In genomic region chr10:93552780-93553179, GRCh38 we compare ENCODE assay signal across 34 cellular contexts. TPM values are rescaled to one million over a fixed set of nuclear protein-coding genes. Genes with fewer than 3 reads are reported as not detected.
"Had no signal": no experiment of that assay in that cellular context is flagged by ENCODE, and none has a peak within 500 bp of the region (broad histone marks: within the 10 kb centered on the region; RNA-seq: fewer than 3 reads in every experiment).

No MANE protein-coding gene starts in this region.

- H3K4me3 ChIP-seq: adrenal gland, coronary artery, dorsolateral prefrontal cortex, esophagus muscularis mucosa, gastrocnemius medialis, heart left ventricle had no signal

- H3K9me3 ChIP-seq: adrenal gland, esophagus muscularis mucosa, gastrocnemius medialis, heart left ventricle had no signal

- FAIRE-seq: bronchial epithelial cell had no signal

- H3K36me3 ChIP-seq: adrenal gland, esophagus muscularis mucosa, gastrocnemius medialis, heart left ventricle had no signal

- H3K27me3 ChIP-seq: adrenal gland, dorsolateral prefrontal cortex, esophagus muscularis mucosa, gastrocnemius medialis, heart left ventricle had no signal

- H3K27ac ChIP-seq: adrenal gland, coronary artery, dorsolateral prefrontal cortex, esophagus muscularis mucosa, foreskin keratinocyte, gastrocnemius medialis, heart left ventricle had no signal

- H3K4me1 ChIP-seq: adrenal gland, esophagus muscularis mucosa, foreskin keratinocyte, gastrocnemius medialis had no signal

- ATAC-seq: activated CD4-positive, alpha-beta T cell treated with anti-CD3 and anti-CD28 coated beads for 36 hours; activated CD8-positive, alpha-beta memory T cell treated with anti-CD3 and anti-CD28 coated beads, Interleukin-2, amount 10 ng/mL, durations not matched to agents 7 days and 5 days; activated CD8-positive, alpha-beta T cell treated with anti-CD3 and anti-CD28 coated beads, Interleukin-2, amount 10 ng/mL, durations not matched to agents 7 days and 5 days; activated naive CD8-positive, alpha-beta T cell treated with anti-CD3 and anti-CD28 coated beads, Interleukin-2, amount 50 U/mL, for 24 hours; foreskin keratinocyte; gastrocnemius medialis; heart left ventricle had no signal

- DNase-seq: activated CD4-positive, alpha-beta memory T cell treated with anti-CD3 and anti-CD28 coated beads for 36 hours; activated CD4-positive, alpha-beta T cell treated with anti-CD3 and anti-CD28 coated beads for 36 hours; activated CD4-positive, alpha-beta T cell treated with anti-CD3 and anti-CD28 coated beads, Interleukin-2, amount 10 ng/mL, durations not matched to agents 24 days and 14 days; activated CD4-positive, CD25-positive, alpha-beta regulatory T cell; activated CD4-positive, CD25-positive, alpha-beta regulatory T cell treated with anti-CD3 and anti-CD28 coated beads, Interleukin-2, amount 50 U/mL, for 72 hours; activated CD8-positive, alpha-beta memory T cell treated with anti-CD3 and anti-CD28 coated beads, Interleukin-2, amount 10 ng/mL, durations not matched to agents 7 days and 5 days; activated CD8-positive, alpha-beta memory T cell treated with anti-CD3 and anti-CD28 coated beads, Interleukin-2, amount 50 U/mL, for 4 hours; activated CD8-positive, alpha-beta T cell treated with anti-CD3 and anti-CD28 coated beads, Interleukin-2, amount 10 ng/mL, durations not matched to agents 7 days and 5 days; activated effector memory CD4-positive, alpha-beta T cell treated with anti-CD3 and anti-CD28 coated beads, Interleukin-2, amount 50 U/mL, for 16 hours; activated naive CD4-positive, alpha-beta T cell treated with anti-CD3 and anti-CD28 coated beads for 36 hours; activated naive CD8-positive, alpha-beta T cell treated with anti-CD3 and anti-CD28 coated beads for 36 hours; activated naive CD8-positive, alpha-beta T cell treated with anti-CD3 and anti-CD28 coated beads, Interleukin-2, amount 50 U/mL, for 24 hours; activated T-cell treated with anti-CD3 and anti-CD28 coated beads, Interleukin-2, amount 50 U/mL, for 1 hour; activated T-cell treated with anti-CD3 and anti-CD28 coated beads, Interleukin-2, amount 50 U/mL, for 48 hours; adrenal gland; amygdala; aorta; dorsolateral prefrontal cortex; effector memory CD4-positive, alpha-beta T cell; erythroblast; foreskin keratinocyte; gastrocnemius medialis; glutamatergic neuron; heart left ventricle; T-helper 2 cell had no signal

RNA-seq across cellular contexts. Expression of gene FFAR4, which starts 13.7 kb away (rescaled TPM):
- total RNA-seq: activated CD4-positive, alpha-beta memory T cell treated with anti-CD3 and anti-CD28 coated beads for 36 hours; activated CD4-positive, alpha-beta T cell treated with anti-CD3 and anti-CD28 coated beads for 36 hours; activated CD4-positive, alpha-beta T cell treated with anti-CD3 and anti-CD28 coated beads, Interleukin-2, amount 10 ng/mL, durations not matched to agents 24 days and 14 days; activated CD8-positive, alpha-beta memory T cell treated with anti-CD3 and anti-CD28 coated beads for 36 hours; activated CD8-positive, alpha-beta memory T cell treated with anti-CD3 and anti-CD28 coated beads, Interleukin-2, amount 10 ng/mL, durations not matched to agents 7 days and 5 days; activated CD8-positive, alpha-beta T cell treated with anti-CD3 and anti-CD28 coated beads, Interleukin-2, amount 10 ng/mL, durations not matched to agents 7 days and 5 days; activated naive CD4-positive, alpha-beta T cell treated with anti-CD3 and anti-CD28 coated beads for 36 hours; activated naive CD8-positive, alpha-beta T cell treated with anti-CD3 and anti-CD28 coated beads for 36 hours; activated T-helper 1 cell treated with anti-CD3 and anti-CD28 coated beads, Interleukin-12 subunit alpha, Interleukin-12 subunit beta, Interleukin-2, Interleukin-4 antibody, amounts not matched to agents 30 ng/mL and 10 ng/mL and 1 ng/mL, durations not matched to agents 14 hours and 24 hours and 36 hours; activated T-helper 2 cell treated with anti-CD3 and anti-CD28 coated beads, Interferon-gamma antibody, Interleukin-2, Interleukin-4, amounts not matched to agents 10 μg/mL and 5 μg/mL and 100 μg/mL, durations not matched to agents 14 hours and 24 hours and 36 hours; bronchial epithelial cell; foreskin keratinocyte; T-helper 1 cell treated with Interleukin-12 subunit alpha and Interleukin-12 subunit beta and Interleukin-4 antibody, amounts not matched to agents 30 ng/mL and 1 ng/mL, for 36 hours had no signal
- polyA plus RNA-seq: foreskin keratinocyte had no signal

RNA-seq across cellular contexts. Expression of gene RBP4, which starts 48.3 kb away (rescaled TPM):
- total RNA-seq: activated CD4-positive, alpha-beta memory T cell treated with anti-CD3 and anti-CD28 coated beads for 36 hours; activated CD4-positive, alpha-beta T cell treated with anti-CD3 and anti-CD28 coated beads for 36 hours; activated CD4-positive, alpha-beta T cell treated with anti-CD3 and anti-CD28 coated beads, Interleukin-2, amount 10 ng/mL, durations not matched to agents 24 days and 14 days; activated CD8-positive, alpha-beta memory T cell treated with anti-CD3 and anti-CD28 coated beads for 36 hours; activated CD8-positive, alpha-beta memory T cell treated with anti-CD3 and anti-CD28 coated beads, Interleukin-2, amount 10 ng/mL, durations not matched to agents 7 days and 5 days; activated CD8-positive, alpha-beta T cell treated with anti-CD3 and anti-CD28 coated beads, Interleukin-2, amount 10 ng/mL, durations not matched to agents 7 days and 5 days; activated naive CD4-positive, alpha-beta T cell treated with anti-CD3 and anti-CD28 coated beads for 36 hours; activated naive CD8-positive, alpha-beta T cell treated with anti-CD3 and anti-CD28 coated beads for 36 hours; activated T-helper 1 cell treated with anti-CD3 and anti-CD28 coated beads, Interleukin-12 subunit alpha, Interleukin-12 subunit beta, Interleukin-2, Interleukin-4 antibody, amounts not matched to agents 30 ng/mL and 10 ng/mL and 1 ng/mL, durations not matched to agents 14 hours and 24 hours and 36 hours; activated T-helper 2 cell treated with anti-CD3 and anti-CD28 coated beads, Interferon-gamma antibody, Interleukin-2, Interleukin-4, amounts not matched to agents 10 μg/mL and 5 μg/mL and 100 μg/mL, durations not matched to agents 14 hours and 24 hours and 36 hours; bronchial epithelial cell; foreskin keratinocyte; T-helper 1 cell treated with Interleukin-12 subunit alpha and Interleukin-12 subunit beta and Interleukin-4 antibody, amounts not matched to agents 30 ng/mL and 1 ng/mL, for 36 hours had no signal
- polyA plus RNA-seq: foreskin keratinocyte had no signal

RNA-seq across cellular contexts. Expression of gene PDE6C, which starts 59.6 kb away (rescaled TPM):
- total RNA-seq: activated CD4-positive, alpha-beta memory T cell treated with anti-CD3 and anti-CD28 coated beads for 36 hours; activated CD4-positive, alpha-beta T cell treated with anti-CD3 and anti-CD28 coated beads for 36 hours; activated CD4-positive, alpha-beta T cell treated with anti-CD3 and anti-CD28 coated beads, Interleukin-2, amount 10 ng/mL, durations not matched to agents 24 days and 14 days; activated CD8-positive, alpha-beta memory T cell treated with anti-CD3 and anti-CD28 coated beads for 36 hours; activated CD8-positive, alpha-beta memory T cell treated with anti-CD3 and anti-CD28 coated beads, Interleukin-2, amount 10 ng/mL, durations not matched to agents 7 days and 5 days; activated CD8-positive, alpha-beta T cell treated with anti-CD3 and anti-CD28 coated beads, Interleukin-2, amount 10 ng/mL, durations not matched to agents 7 days and 5 days; activated naive CD4-positive, alpha-beta T cell treated with anti-CD3 and anti-CD28 coated beads for 36 hours; activated naive CD8-positive, alpha-beta T cell treated with anti-CD3 and anti-CD28 coated beads for 36 hours; activated T-helper 1 cell treated with anti-CD3 and anti-CD28 coated beads, Interleukin-12 subunit alpha, Interleukin-12 subunit beta, Interleukin-2, Interleukin-4 antibody, amounts not matched to agents 30 ng/mL and 10 ng/mL and 1 ng/mL, durations not matched to agents 14 hours and 24 hours and 36 hours; activated T-helper 2 cell treated with anti-CD3 and anti-CD28 coated beads, Interferon-gamma antibody, Interleukin-2, Interleukin-4, amounts not matched to agents 10 μg/mL and 5 μg/mL and 100 μg/mL, durations not matched to agents 14 hours and 24 hours and 36 hours; adrenal gland; aorta; bronchial epithelial cell; cardiac septum; cerebellum; esophagus muscularis mucosa; foreskin keratinocyte; gastrocnemius medialis; heart left ventricle; T-helper 1 cell treated with Interleukin-12 subunit alpha and Interleukin-12 subunit beta and Interleukin-4 antibody, amounts not matched to agents 30 ng/mL and 1 ng/mL, for 36 hours had no signal
- polyA plus RNA-seq: adrenal gland, aorta, foreskin keratinocyte, heart left ventricle had no signal
